Comparison of ENCODE assay signal across 10 cellular contexts in genomic region chr5:81825237-81825636, GRCh38.
A peak's percentile ranks its signal among the peaks of the same experiment; 100 is the strongest.
DNase-seq lines count a peak whose midpoint lies in the region; TF ChIP-seq lines count a peak whose summit lies in the region.
"Had no signal": no experiment of that assay in that cellular context is flagged by ENCODE, and none has a peak within 500 bp of the region (broad histone marks: within the 10 kb centered on the region; RNA-seq: fewer than 3 reads in every experiment).

No MANE protein-coding gene starts in this region.

- H3K4me3 ChIP-seq in retinal pigment epithelial cell (ENCODE audit: low read length), result no peak overlapping the region
- H3K4me3 ChIP-seq in spleen, result no peak overlapping the region
- H3K4me3 ChIP-seq: right lobe of liver had no signal

- H3K36me3 ChIP-seq in spleen, result no peaks in the 10 kb centered on the region
- H3K36me3 ChIP-seq: right lobe of liver had no signal

- H3K27ac Mint-ChIP-seq in CD14-positive monocyte, result peak overlapping the region in 1 of 7 donors; percentile 36
- no peak overlapping the region for H3K27ac Mint-ChIP-seq in mesothelial cell of epicardium

- no peaks in the 10 kb centered on the region for H3K9me3 ChIP-seq in spleen
- H3K9me3 ChIP-seq: right lobe of liver had no signal

- H3K4me1 Mint-ChIP-seq in CD14-positive monocyte (peaks cover 27% of the 10 kb centered on the region), mesothelial cell of epicardium (peaks cover 15% of the 10 kb centered on the region)

- H3K27me3 Mint-ChIP-seq in CD14-positive monocyte (ENCODE audit: low read depth in 3 of 3), result peaks cover 0 to 1% (median 0%) of the 10 kb centered on the region in 3 donors
- no peaks in the 10 kb centered on the region for H3K27me3 Mint-ChIP-seq in mesothelial cell of epicardium (ENCODE audit: low read depth)

- intact Hi-C loops in CD14-positive monocyte (cut with micrococcal nuclease), result no loop called here
- intact Hi-C loops in spleen (cut with DNase I; ENCODE audit: low total_unique reads), result no loop called here

- H3K27me3 ChIP-seq in spleen (replicated peaks in 1 of 7), result no peaks in the 10 kb centered on the region
- H3K27me3 ChIP-seq: right lobe of liver had no signal

- H3K27ac ChIP-seq in spleen, result no peak overlapping the region
- H3K27ac ChIP-seq: right lobe of liver, VCaP had no signal

- TF ChIP-seq CTCF in retinal pigment epithelial cell (conservative IDR thresholded peaks at IDR 0.05; ENCODE audit: low read depth, low read length) (no peak), CD14-positive monocyte (IDR thresholded peaks at IDR 0.05) (no peak), mesothelial cell of epicardium (IDR thresholded peaks at IDR 0.05; ENCODE audit: unreplicated experiment) (no peak), spleen (IDR thresholded peaks at IDR 0.05 in 8 of 11, conservative IDR thresholded peaks at IDR 0.05 in 3 of 11) (no peak)

- H3K9me3 Mint-ChIP-seq in CD14-positive monocyte (peaks cover 0 to 10% (median 2%) of the 10 kb centered on the region in 7 donors), mesothelial cell of epicardium (no peaks in the 10 kb centered on the region)

- H3K36me3 Mint-ChIP-seq in CD14-positive monocyte, result no peaks in the 10 kb centered on the region
- no peaks in the 10 kb centered on the region for H3K36me3 Mint-ChIP-seq in mesothelial cell of epicardium

- DNase-seq in GM03348 (ENCODE audit: low spot score) (peak; percentile 81), NCI-H510A (lab: John Stamatoyannopoulos, UW) (peak; percentile 69), fibroblast of gingiva (ENCODE audit: low read depth) (peak; percentile 96), retinal pigment epithelial cell (ENCODE audit: low read depth) (peak; percentile 60), CD14-positive monocyte (ENCODE audit: low spot score) (no peak), mesothelial cell of epicardium (ENCODE audit: low spot score in 2 of 2, unreplicated experiment in 2 of 2) (no peak), spleen (no peak), NCI-H82 treated with DMSO at 0.1 percent for 48 hours (lab: John Stamatoyannopoulos, UW; ENCODE audit: unreplicated experiment) (no peak)

- peaks cover 0 to under 1% (median 0%) of the 10 kb centered on the region in 6 donors for H3K4me1 ChIP-seq in spleen
- H3K4me1 ChIP-seq: right lobe of liver had no signal

- TF ChIP-seq POLR2A in spleen (IDR thresholded peaks at IDR 0.05), result no peak

- no peak overlapping the region for H3K4me3 Mint-ChIP-seq in CD14-positive monocyte
- H3K4me3 Mint-ChIP-seq in mesothelial cell of epicardium, result no peak overlapping the region

- WGBS in spleen, 5 donors, result 20 to 51% (median 37%) methylated on average over 3 of the region's 3 CpGs

Comparison
In these comparisons a context has a peak if more than half of its experiments do, and no peak if none do; other contexts are left out.
1. DNase-seq: peak in GM03348 (single experiment), NCI-H510A (single experiment), fibroblast of gingiva (single experiment) and retinal pigment epithelial cell (single experiment); none in CD14-positive monocyte (single experiment), mesothelial cell of epicardium (0 of 2), spleen (single experiment) and NCI-H82 treated with DMSO at 0.1 percent for 48 hours (single experiment).